ENCODE assay signal across 10 cellular contexts in genomic region chr13:21033866-21034601, GRCh38. TPM values are rescaled to one million over a fixed set of nuclear protein-coding genes. Genes with fewer than 3 reads are reported as not detected.
DNase-seq lines count a peak whose midpoint lies in the region; ATAC-seq and TF ChIP-seq lines count a peak whose summit lies in the region.
"Had no signal": no experiment of that assay in that cellular context is flagged by ENCODE, and none has a peak within 500 bp of the region (broad histone marks: within the 10 kb centered on the region; RNA-seq: fewer than 3 reads in every experiment).

No MANE protein-coding gene starts in this region.

- H3K27ac ChIP-seq in BLaER1 (no peak overlapping the region), RWPE2 (ENCODE audit: poor library complexity, severe bottlenecking) (no peak overlapping the region), osteoblast (ENCODE audit: low read depth, low read length) (peak overlapping the region; percentile 56)

- TF ChIP-seq CTCF in RWPE2 (IDR thresholded peaks at IDR 0.05; ENCODE audit: poor library complexity, severe bottlenecking) (no peak), fibroblast of mammary gland (conservative IDR thresholded peaks at IDR 0.05; ENCODE audit: control insufficient read depth, insufficient read depth, low read depth, low read length) (no peak), osteoblast (IDR thresholded peaks at IDR 0.05; ENCODE audit: extremely low read depth, low read depth, low read length) (no peak)

- H4K20me1 ChIP-seq in BLaER1, result peaks cover 51% of the 10 kb centered on the region
- H4K20me1 ChIP-seq in osteoblast (ENCODE audit: insufficient read depth, low read length), result peaks cover 78% of the 10 kb centered on the region

- H3K9me3 ChIP-seq in BLaER1 (peaks cover 18% of the 10 kb centered on the region), RWPE2 (ENCODE audit: severe bottlenecking) (no peaks in the 10 kb centered on the region), osteoblast (ENCODE audit: low read depth, low read length) (no peaks in the 10 kb centered on the region)

- H3K27me3 ChIP-seq in BLaER1, result no peaks in the 10 kb centered on the region
- H3K27me3 ChIP-seq in RWPE2 (ENCODE audit: insufficient read depth, poor library complexity, severe bottlenecking), result no peaks in the 10 kb centered on the region
- no peaks in the 10 kb centered on the region for H3K27me3 ChIP-seq in osteoblast (ENCODE audit: insufficient read depth, low read length)

- H2AFZ ChIP-seq in osteoblast (ENCODE audit: low read length), result no peak overlapping the region

- peaks cover 98% of the 10 kb centered on the region for H3K79me2 ChIP-seq in osteoblast (ENCODE audit: insufficient read depth, low read length)

- peak overlapping the region; percentile 31; the same call in 1 of the 2 replicates for H3K9ac ChIP-seq in BLaER1

- H3K36me3 ChIP-seq in BLaER1 (peaks cover 29% of the 10 kb centered on the region), RWPE2 (ENCODE audit: low read depth) (peaks cover 2% of the 10 kb centered on the region; the same call in 1 of the 2 replicates), osteoblast (ENCODE audit: insufficient read depth, low read length) (peaks cover 16% of the 10 kb centered on the region)

- H3K4me3 ChIP-seq in BLaER1, result no peak overlapping the region
- H3K4me3 ChIP-seq in RWPE2 (ENCODE audit: severe bottlenecking), result no peak overlapping the region
- H3K4me3 ChIP-seq in fibroblast of mammary gland (ENCODE audit: control insufficient read depth, low read depth, low read length), result no peak overlapping the region
- H3K4me3 ChIP-seq in osteoblast (ENCODE audit: insufficient read depth, low read length), result no peak overlapping the region

- DNase-seq in RWPE2 (ENCODE audit: low spot score) (no peak), fibroblast of mammary gland (ENCODE audit: low read depth) (peak; percentile 42), osteoblast (ENCODE audit: insufficient read length, low spot score, missing footprints) (peak; percentile 42), DMS153 treated with DMSO at 0.1 percent for 48 hours (lab: John Stamatoyannopoulos, UW; ENCODE audit: unreplicated experiment) (no peak), putamen (ENCODE audit: low spot score) (no peak)
- DNase-seq: CD4-positive, alpha-beta memory T cell; NCI-H226 had no signal

- H3K4me2 ChIP-seq in BLaER1 (peak overlapping the region; percentile 68), osteoblast (ENCODE audit: insufficient read depth, low read length) (peak overlapping the region; percentile 49)

- H3K4me1 ChIP-seq in BLaER1 (peaks cover 60% of the 10 kb centered on the region), RWPE2 (ENCODE audit: insufficient read depth, poor library complexity, severe bottlenecking) (peaks cover 10% of the 10 kb centered on the region), osteoblast (ENCODE audit: insufficient read depth, low read length) (peaks cover 30% of the 10 kb centered on the region)

- peak; percentile 35; the same call in 1 of the 3 replicates for ATAC-seq in RWPE2 (ENCODE audit: low read depth)
- ATAC-seq in GM19328 (IDR thresholded peaks at IDR 0.05; ENCODE audit: unreplicated experiment), result no peak
- no peak for ATAC-seq in HG02884 (IDR thresholded peaks at IDR 0.05; ENCODE audit: unreplicated experiment)

RNA-seq across cellular contexts. Expression of gene LATS2, which starts 27.4 kb away (rescaled TPM):
- 22.1 and 24.2 TPM in 2 replicates for total RNA-seq in osteoblast

Comparison
In these comparisons a context has a peak if more than half of its experiments do, and no peak if none do; other contexts are left out.
1. DNase-seq: peak in fibroblast of mammary gland (single experiment) and osteoblast (single experiment); none in RWPE2 (single experiment), DMS153 treated with DMSO at 0.1 percent for 48 hours (single experiment) and putamen (single experiment).